21 cellular contexts compared by ENCODE assay signal in genomic region chr11:35946766-35947165, GRCh38. TPM values are rescaled to one million over a fixed set of nuclear protein-coding genes. Genes with fewer than 3 reads are reported as not detected.
"Had no signal": no experiment of that assay in that cellular context is flagged by ENCODE, and none has a peak within 500 bp of the region (broad histone marks: within the 10 kb centered on the region; RNA-seq: fewer than 3 reads in every experiment).

No MANE protein-coding gene starts in this region.

- H3K27me3 ChIP-seq: body of pancreas, ovary, thyroid gland, uterus had no signal

- H3K4me3 Mint-ChIP-seq: activated B cell treated with CpG ODN at 0.5 μM for 24 hours; activated CD4-positive, alpha-beta T cell treated with anti-CD3 and anti-CD28 coated beads, Interleukin-2, amount 10 ng/mL, durations not matched to agents 24 days and 14 days; activated CD8-positive, alpha-beta T cell treated with anti-CD3 and anti-CD28 coated beads, Interleukin-2, amount 10 ng/mL, durations not matched to agents 7 days and 5 days; activated naive CD8-positive, alpha-beta T cell; activated T-cell treated with anti-CD3 and anti-CD28 coated beads, Interleukin-2, amount 50 U/mL, for 72 hours; central memory CD8-positive, alpha-beta T cell; stimulated activated memory B cell treated with anti-CD40 and anti-IgM and Interleukin-4, amounts not matched to agents 10 μg/mL and 1 μg/mL and 100 μg/mL, for 72 hours; T-helper 2 cell treated with Interferon-gamma antibody and Interleukin-4, amounts not matched to agents 5 μg/mL and 100 μg/mL, for 36 hours had no signal

- DNase-seq: activated B cell treated with CpG ODN at 0.5 μM for 24 hours; activated CD4-positive, alpha-beta T cell treated with anti-CD3 and anti-CD28 coated beads, Interleukin-2, amount 10 ng/mL, durations not matched to agents 24 days and 14 days; activated CD8-positive, alpha-beta memory T cell treated with anti-CD3 and anti-CD28 coated beads, Interleukin-2, amount 50 U/mL, for 4 hours; activated CD8-positive, alpha-beta T cell treated with anti-CD3 and anti-CD28 coated beads, Interleukin-2, amount 10 ng/mL, durations not matched to agents 7 days and 5 days; activated gamma-delta T cell; activated T-cell treated with anti-CD3 and anti-CD28 coated beads, Interleukin-2, amount 50 U/mL, for 72 hours; amniotic stem cell; body of pancreas; cortex of kidney; effector CD4-positive, alpha-beta T cell; foreskin fibroblast; kidney glomerular epithelial cell; ovary; stimulated activated CD4-positive, alpha-beta T cell treated with anti-CD3 and anti-CD28 coated beads, Interleukin-12 subunit alpha, Interleukin-12 subunit beta, amount 100 ng/mL, for 4 hours; stimulated activated CD4-positive, alpha-beta T cell treated with anti-CD3 and anti-CD28 coated beads, Interleukin-2, amount 100 ng/mL, for 24 hours; thyroid gland; uterus had no signal

- H3K9me3 ChIP-seq: body of pancreas, ovary, thyroid gland, uterus had no signal

- H3K27ac ChIP-seq: body of pancreas, ovary, thyroid gland, uterus had no signal

- H3K27ac Mint-ChIP-seq: activated B cell treated with CpG ODN at 0.5 μM for 24 hours; activated CD4-positive, alpha-beta T cell treated with anti-CD3 and anti-CD28 coated beads, Interleukin-2, amount 10 ng/mL, durations not matched to agents 24 days and 14 days; activated CD8-positive, alpha-beta T cell treated with anti-CD3 and anti-CD28 coated beads, Interleukin-2, amount 10 ng/mL, durations not matched to agents 7 days and 5 days; activated naive CD8-positive, alpha-beta T cell; activated T-cell treated with anti-CD3 and anti-CD28 coated beads, Interleukin-2, amount 50 U/mL, for 72 hours; stimulated activated memory B cell treated with anti-CD40 and anti-IgM and Interleukin-4, amounts not matched to agents 10 μg/mL and 1 μg/mL and 100 μg/mL, for 72 hours; T-helper 2 cell treated with Interferon-gamma antibody and Interleukin-4, amounts not matched to agents 5 μg/mL and 100 μg/mL, for 36 hours had no signal

- H3K36me3 ChIP-seq: ovary, thyroid gland, uterus had no signal

- H3K9me3 Mint-ChIP-seq: activated B cell treated with CpG ODN at 0.5 μM for 24 hours; activated CD4-positive, alpha-beta T cell treated with anti-CD3 and anti-CD28 coated beads, Interleukin-2, amount 10 ng/mL, durations not matched to agents 24 days and 14 days; activated T-cell treated with anti-CD3 and anti-CD28 coated beads, Interleukin-2, amount 50 U/mL, for 72 hours; central memory CD8-positive, alpha-beta T cell; stimulated activated memory B cell treated with anti-CD40 and anti-IgM and Interleukin-4, amounts not matched to agents 10 μg/mL and 1 μg/mL and 100 μg/mL, for 72 hours; T-helper 2 cell treated with Interferon-gamma antibody and Interleukin-4, amounts not matched to agents 5 μg/mL and 100 μg/mL, for 36 hours had no signal

- ATAC-seq: activated CD8-positive, alpha-beta T cell treated with anti-CD3 and anti-CD28 coated beads, Interleukin-2, amount 10 ng/mL, durations not matched to agents 7 days and 5 days; activated T-cell treated with anti-CD3 and anti-CD28 coated beads, Interleukin-2, amount 50 U/mL, for 72 hours; body of pancreas; stimulated activated memory B cell treated with anti-CD40 and anti-IgM and Interleukin-4, amounts not matched to agents 10 μg/mL and 1 μg/mL and 100 μg/mL, for 72 hours had no signal

- H3K4me3 ChIP-seq: body of pancreas, ovary, thyroid gland, uterus had no signal

- H3K4me1 ChIP-seq: uterus had no signal

- H3K36me3 Mint-ChIP-seq: activated naive CD8-positive, alpha-beta T cell; stimulated activated memory B cell treated with anti-CD40 and anti-IgM and Interleukin-4, amounts not matched to agents 10 μg/mL and 1 μg/mL and 100 μg/mL, for 72 hours had no signal

RNA-seq across cellular contexts. Expression of gene LDLRAD3, which starts 2.9 kb away (rescaled TPM):
- total RNA-seq: activated B cell treated with CpG ODN at 0.5 μM for 24 hours; activated T-cell treated with anti-CD3 and anti-CD28 coated beads, Interleukin-2, amount 50 U/mL, for 72 hours had no signal
